2 cellular contexts compared by ENCODE assay signal in genomic region chr16:89090669-89091426, GRCh38.
TF ChIP-seq lines count a peak whose summit lies in the region.

No MANE protein-coding gene starts in this region.

TF ChIP-seq in K562, 482 proteins besides CTCF, POLR2A, EP300 and RAD21 (continued from another document):
- TF ChIP-seq ZNF395 (CRISPR knock-in tag; IDR thresholded peaks at IDR 0.05) (peak; percentile 8; the same call in 1 of the 2 replicates), USF2 (CRISPR knock-in tag; IDR thresholded peaks at IDR 0.05) (peak; percentile 43), PPARD (CRISPR knock-in tag; IDR thresholded peaks at IDR 0.05) (no peak)

TF ChIP-seq in GM23338, 12 proteins besides CTCF, POLR2A, EP300 and RAD21 (continued from another document):
- TF ChIP-seq REST (IDR thresholded peaks at IDR 0.05; ENCODE audit: unreplicated experiment) = no peak
- no peak for TF ChIP-seq CREB1 (CRISPR knock-in tag; IDR thresholded peaks at IDR 0.05; ENCODE audit: low read depth)
- no peak for TF ChIP-seq ZNF331 (CRISPR knock-in tag; IDR thresholded peaks at IDR 0.05; ENCODE audit: low read depth)
- TF ChIP-seq POLR2AphosphoS5 (IDR thresholded peaks at IDR 0.05; ENCODE audit: low read depth) = no peak
- no peak for TF ChIP-seq ZNF114 (CRISPR knock-in tag; IDR thresholded peaks at IDR 0.05)
- TF ChIP-seq JUNB (IDR thresholded peaks at IDR 0.05; ENCODE audit: unreplicated experiment) = no peak
- no peak for TF ChIP-seq STAT1 (IDR thresholded peaks at IDR 0.05; ENCODE audit: unreplicated experiment)
- TF ChIP-seq ETS1 (IDR thresholded peaks at IDR 0.05) = no peak
- TF ChIP-seq ZNF462 (CRISPR knock-in tag; IDR thresholded peaks at IDR 0.05) = no peak
- no peak for TF ChIP-seq EZH2phosphoT487 (IDR thresholded peaks at IDR 0.05; ENCODE audit: unreplicated experiment)
- no peak for TF ChIP-seq NANOG (IDR thresholded peaks at IDR 0.05; ENCODE audit: borderline replicate concordance)
